ENCODE assay signal across 1 cellular context in the genomic region with DNA sequence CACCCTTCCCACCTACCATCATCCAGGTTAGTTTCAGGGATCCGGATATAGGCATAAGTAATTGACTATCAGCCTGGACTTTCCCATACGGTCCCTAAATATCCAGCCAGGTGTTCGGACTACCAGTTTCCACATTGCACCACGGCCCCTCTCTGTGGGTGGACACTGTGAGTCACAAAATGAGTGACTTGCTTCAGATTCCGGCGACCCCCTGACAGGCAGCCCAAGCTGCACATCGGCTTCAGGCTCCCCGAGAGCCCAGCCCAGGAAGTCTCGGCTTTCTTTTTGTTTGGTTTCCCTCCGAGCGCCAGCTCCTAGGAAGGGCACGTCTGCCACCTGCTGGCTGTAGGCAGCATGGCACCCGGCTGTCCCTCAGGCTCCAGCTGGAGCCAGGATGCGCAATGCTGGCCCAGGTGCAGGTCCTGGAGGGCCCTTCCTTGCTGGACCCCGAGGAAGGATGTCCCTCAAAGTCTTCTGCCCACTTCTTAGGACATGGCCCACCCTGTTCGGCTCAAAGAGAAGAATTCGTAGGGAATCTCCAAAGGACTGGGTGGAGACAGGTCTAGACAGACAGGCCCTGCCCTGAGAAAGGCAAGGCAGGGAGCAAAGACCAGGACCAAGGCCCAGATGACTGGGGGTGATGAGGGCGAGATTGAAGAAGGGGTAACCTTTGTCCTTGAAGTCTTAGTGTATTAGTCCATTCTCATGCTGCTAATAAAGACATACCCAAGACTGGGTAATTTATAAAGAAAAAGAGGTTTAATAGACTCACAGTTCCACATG.
TF ChIP-seq lines count a peak whose summit lies in the region.

No MANE protein-coding gene starts in this region.

TF ChIP-seq in HepG2, 621 proteins besides CTCF, POLR2A, EP300 and RAD21 (continued from another document and continues in another):
- TF ChIP-seq SUZ12 (IDR thresholded peaks at IDR 0.05; ENCODE audit: low read depth, low read length) (no peak), RFX5 (IDR thresholded peaks at IDR 0.05; ENCODE audit: low read depth, low read length) (no peak), KAT7 (CRISPR knock-in tag; IDR thresholded peaks at IDR 0.05; ENCODE audit: borderline replicate concordance) (no peak), PAX8 (CRISPR knock-in tag; IDR thresholded peaks at IDR 0.05; ENCODE audit: borderline replicate concordance) (no peak), MED8 (CRISPR knock-in tag; IDR thresholded peaks at IDR 0.05; ENCODE audit: insufficient replicate concordance) (no peak), ZNF644 (CRISPR knock-in tag; IDR thresholded peaks at IDR 0.05; ENCODE audit: low read depth) (no peak), ZBTB38 (CRISPR knock-in tag; IDR thresholded peaks at IDR 0.05) (0 out of 2 replicates have a peak, but pooled peaks have one; percentile 29), PLRG1 (conservative IDR thresholded peaks at IDR 0.05) (no peak), KLF15 (CRISPR knock-in tag; IDR thresholded peaks at IDR 0.05; ENCODE audit: borderline replicate concordance) (no peak), MAFK (conservative IDR thresholded peaks at IDR 0.05 in 1 of 2, IDR thresholded peaks at IDR 0.05 in 1 of 2; ENCODE audit: low read length in 2 of 2) (no peak), ZNF567 (CRISPR knock-in tag; IDR thresholded peaks at IDR 0.05; ENCODE audit: borderline replicate concordance) (no peak), NPAS2 (CRISPR knock-in tag; IDR thresholded peaks at IDR 0.05; ENCODE audit: borderline replicate concordance) (no peak), TMF1 (CRISPR knock-in tag; IDR thresholded peaks at IDR 0.05; ENCODE audit: low read depth) (no peak), ZNF253 (CRISPR knock-in tag; IDR thresholded peaks at IDR 0.05; ENCODE audit: borderline replicate concordance) (no peak), TAF1 (CRISPR knock-in tag; IDR thresholded peaks at IDR 0.05) (no peak), ZNF329 (CRISPR knock-in tag; IDR thresholded peaks at IDR 0.05; ENCODE audit: low read depth) (no peak), ZNF891 (CRISPR knock-in tag; IDR thresholded peaks at IDR 0.05) (peak; percentile 64; the same call in 1 of the 2 replicates), ELF3 (CRISPR knock-in tag; IDR thresholded peaks at IDR 0.05) (no peak), ZNF777 (CRISPR knock-in tag; IDR thresholded peaks at IDR 0.05) (no peak), ZNF556 (CRISPR knock-in tag; IDR thresholded peaks at IDR 0.05; ENCODE audit: borderline replicate concordance) (no peak), RBFOX2 (IDR thresholded peaks at IDR 0.05; ENCODE audit: low read depth, low read length) (no peak), RELA (CRISPR knock-in tag; IDR thresholded peaks at IDR 0.05) (no peak), HNRNPK (IDR thresholded peaks at IDR 0.05; ENCODE audit: low read depth, low read length, poor library complexity, severe bottlenecking) (no peak), MZF1 (CRISPR knock-in tag; IDR thresholded peaks at IDR 0.05; ENCODE audit: borderline replicate concordance) (no peak)
- TF ChIP-seq, protein P1, sequence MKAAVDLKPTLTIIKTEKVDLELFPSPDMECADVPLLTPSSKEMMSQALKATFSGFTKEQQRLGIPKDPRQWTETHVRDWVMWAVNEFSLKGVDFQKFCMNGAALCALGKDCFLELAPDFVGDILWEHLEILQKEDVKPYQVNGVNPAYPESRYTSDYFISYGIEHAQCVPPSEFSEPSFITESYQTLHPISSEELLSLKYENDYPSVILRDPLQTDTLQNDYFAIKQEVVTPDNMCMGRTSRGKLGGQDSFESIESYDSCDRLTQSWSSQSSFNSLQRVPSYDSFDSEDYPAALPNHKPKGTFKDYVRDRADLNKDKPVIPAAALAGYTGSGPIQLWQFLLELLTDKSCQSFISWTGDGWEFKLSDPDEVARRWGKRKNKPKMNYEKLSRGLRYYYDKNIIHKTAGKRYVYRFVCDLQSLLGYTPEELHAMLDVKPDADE (CRISPR knock-in tag; IDR thresholded peaks at IDR 0.05) = no peak
- TF ChIP-seq, protein P2, sequence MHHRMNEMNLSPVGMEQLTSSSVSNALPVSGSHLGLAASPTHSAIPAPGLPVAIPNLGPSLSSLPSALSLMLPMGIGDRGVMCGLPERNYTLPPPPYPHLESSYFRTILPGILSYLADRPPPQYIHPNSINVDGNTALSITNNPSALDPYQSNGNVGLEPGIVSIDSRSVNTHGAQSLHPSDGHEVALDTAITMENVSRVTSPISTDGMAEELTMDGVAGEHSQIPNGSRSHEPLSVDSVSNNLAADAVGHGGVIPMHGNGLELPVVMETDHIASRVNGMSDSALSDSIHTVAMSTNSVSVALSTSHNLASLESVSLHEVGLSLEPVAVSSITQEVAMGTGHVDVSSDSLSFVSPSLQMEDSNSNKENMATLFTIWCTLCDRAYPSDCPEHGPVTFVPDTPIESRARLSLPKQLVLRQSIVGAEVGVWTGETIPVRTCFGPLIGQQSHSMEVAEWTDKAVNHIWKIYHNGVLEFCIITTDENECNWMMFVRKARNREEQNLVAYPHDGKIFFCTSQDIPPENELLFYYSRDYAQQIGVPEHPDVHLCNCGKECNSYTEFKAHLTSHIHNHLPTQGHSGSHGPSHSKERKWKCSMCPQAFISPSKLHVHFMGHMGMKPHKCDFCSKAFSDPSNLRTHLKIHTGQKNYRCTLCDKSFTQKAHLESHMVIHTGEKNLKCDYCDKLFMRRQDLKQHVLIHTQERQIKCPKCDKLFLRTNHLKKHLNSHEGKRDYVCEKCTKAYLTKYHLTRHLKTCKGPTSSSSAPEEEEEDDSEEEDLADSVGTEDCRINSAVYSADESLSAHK (CRISPR knock-in tag; IDR thresholded peaks at IDR 0.05; ENCODE audit: borderline replicate concordance) = no peak
- TF ChIP-seq, protein P3, sequence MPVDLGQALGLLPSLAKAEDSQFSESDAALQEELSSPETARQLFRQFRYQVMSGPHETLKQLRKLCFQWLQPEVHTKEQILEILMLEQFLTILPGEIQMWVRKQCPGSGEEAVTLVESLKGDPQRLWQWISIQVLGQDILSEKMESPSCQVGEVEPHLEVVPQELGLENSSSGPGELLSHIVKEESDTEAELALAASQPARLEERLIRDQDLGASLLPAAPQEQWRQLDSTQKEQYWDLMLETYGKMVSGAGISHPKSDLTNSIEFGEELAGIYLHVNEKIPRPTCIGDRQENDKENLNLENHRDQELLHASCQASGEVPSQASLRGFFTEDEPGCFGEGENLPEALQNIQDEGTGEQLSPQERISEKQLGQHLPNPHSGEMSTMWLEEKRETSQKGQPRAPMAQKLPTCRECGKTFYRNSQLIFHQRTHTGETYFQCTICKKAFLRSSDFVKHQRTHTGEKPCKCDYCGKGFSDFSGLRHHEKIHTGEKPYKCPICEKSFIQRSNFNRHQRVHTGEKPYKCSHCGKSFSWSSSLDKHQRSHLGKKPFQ (CRISPR knock-in tag; IDR thresholded peaks at IDR 0.05; ENCODE audit: insufficient replicate concordance) = no peak
- TF ChIP-seq, protein P4, sequence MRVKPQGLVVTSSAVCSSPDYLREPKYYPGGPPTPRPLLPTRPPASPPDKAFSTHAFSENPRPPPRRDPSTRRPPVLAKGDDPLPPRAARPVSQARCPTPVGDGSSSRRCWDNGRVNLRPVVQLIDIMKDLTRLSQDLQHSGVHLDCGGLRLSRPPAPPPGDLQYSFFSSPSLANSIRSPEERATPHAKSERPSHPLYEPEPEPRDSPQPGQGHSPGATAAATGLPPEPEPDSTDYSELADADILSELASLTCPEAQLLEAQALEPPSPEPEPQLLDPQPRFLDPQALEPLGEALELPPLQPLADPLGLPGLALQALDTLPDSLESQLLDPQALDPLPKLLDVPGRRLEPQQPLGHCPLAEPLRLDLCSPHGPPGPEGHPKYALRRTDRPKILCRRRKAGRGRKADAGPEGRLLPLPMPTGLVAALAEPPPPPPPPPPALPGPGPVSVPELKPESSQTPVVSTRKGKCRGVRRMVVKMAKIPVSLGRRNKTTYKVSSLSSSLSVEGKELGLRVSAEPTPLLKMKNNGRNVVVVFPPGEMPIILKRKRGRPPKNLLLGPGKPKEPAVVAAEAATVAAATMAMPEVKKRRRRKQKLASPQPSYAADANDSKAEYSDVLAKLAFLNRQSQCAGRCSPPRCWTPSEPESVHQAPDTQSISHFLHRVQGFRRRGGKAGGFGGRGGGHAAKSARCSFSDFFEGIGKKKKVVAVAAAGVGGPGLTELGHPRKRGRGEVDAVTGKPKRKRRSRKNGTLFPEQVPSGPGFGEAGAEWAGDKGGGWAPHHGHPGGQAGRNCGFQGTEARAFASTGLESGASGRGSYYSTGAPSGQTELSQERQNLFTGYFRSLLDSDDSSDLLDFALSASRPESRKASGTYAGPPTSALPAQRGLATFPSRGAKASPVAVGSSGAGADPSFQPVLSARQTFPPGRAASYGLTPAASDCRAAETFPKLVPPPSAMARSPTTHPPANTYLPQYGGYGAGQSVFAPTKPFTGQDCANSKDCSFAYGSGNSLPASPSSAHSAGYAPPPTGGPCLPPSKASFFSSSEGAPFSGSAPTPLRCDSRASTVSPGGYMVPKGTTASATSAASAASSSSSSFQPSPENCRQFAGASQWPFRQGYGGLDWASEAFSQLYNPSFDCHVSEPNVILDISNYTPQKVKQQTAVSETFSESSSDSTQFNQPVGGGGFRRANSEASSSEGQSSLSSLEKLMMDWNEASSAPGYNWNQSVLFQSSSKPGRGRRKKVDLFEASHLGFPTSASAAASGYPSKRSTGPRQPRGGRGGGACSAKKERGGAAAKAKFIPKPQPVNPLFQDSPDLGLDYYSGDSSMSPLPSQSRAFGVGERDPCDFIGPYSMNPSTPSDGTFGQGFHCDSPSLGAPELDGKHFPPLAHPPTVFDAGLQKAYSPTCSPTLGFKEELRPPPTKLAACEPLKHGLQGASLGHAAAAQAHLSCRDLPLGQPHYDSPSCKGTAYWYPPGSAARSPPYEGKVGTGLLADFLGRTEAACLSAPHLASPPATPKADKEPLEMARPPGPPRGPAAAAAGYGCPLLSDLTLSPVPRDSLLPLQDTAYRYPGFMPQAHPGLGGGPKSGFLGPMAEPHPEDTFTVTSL (CRISPR knock-in tag; IDR thresholded peaks at IDR 0.05; ENCODE audit: borderline replicate concordance) = no peak
- TF ChIP-seq, protein P5, sequence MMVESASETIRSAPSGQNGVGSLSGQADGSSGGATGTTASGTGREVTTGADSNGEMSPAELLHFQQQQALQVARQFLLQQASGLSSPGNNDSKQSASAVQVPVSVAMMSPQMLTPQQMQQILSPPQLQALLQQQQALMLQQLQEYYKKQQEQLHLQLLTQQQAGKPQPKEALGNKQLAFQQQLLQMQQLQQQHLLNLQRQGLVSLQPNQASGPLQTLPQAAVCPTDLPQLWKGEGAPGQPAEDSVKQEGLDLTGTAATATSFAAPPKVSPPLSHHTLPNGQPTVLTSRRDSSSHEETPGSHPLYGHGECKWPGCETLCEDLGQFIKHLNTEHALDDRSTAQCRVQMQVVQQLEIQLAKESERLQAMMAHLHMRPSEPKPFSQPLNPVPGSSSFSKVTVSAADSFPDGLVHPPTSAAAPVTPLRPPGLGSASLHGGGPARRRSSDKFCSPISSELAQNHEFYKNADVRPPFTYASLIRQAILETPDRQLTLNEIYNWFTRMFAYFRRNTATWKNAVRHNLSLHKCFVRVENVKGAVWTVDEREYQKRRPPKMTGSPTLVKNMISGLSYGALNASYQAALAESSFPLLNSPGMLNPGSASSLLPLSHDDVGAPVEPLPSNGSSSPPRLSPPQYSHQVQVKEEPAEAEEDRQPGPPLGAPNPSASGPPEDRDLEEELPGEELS (CRISPR knock-in tag; IDR thresholded peaks at IDR 0.05) = no peak
- TF ChIP-seq, protein P6, sequence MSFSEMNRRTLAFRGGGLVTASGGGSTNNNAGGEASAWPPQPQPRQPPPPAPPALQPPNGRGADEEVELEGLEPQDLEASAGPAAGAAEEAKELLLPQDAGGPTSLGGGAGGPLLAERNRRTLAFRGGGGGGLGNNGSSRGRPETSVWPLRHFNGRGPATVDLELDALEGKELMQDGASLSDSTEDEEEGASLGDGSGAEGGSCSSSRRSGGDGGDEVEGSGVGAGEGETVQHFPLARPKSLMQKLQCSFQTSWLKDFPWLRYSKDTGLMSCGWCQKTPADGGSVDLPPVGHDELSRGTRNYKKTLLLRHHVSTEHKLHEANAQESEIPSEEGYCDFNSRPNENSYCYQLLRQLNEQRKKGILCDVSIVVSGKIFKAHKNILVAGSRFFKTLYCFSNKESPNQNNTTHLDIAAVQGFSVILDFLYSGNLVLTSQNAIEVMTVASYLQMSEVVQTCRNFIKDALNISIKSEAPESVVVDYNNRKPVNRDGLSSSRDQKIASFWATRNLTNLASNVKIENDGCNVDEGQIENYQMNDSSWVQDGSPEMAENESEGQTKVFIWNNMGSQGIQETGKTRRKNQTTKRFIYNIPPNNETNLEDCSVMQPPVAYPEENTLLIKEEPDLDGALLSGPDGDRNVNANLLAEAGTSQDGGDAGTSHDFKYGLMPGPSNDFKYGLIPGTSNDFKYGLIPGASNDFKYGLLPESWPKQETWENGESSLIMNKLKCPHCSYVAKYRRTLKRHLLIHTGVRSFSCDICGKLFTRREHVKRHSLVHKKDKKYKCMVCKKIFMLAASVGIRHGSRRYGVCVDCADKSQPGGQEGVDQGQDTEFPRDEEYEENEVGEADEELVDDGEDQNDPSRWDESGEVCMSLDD (CRISPR knock-in tag; IDR thresholded peaks at IDR 0.05; ENCODE audit: borderline replicate concordance) = no peak
- TF ChIP-seq, protein P7, sequence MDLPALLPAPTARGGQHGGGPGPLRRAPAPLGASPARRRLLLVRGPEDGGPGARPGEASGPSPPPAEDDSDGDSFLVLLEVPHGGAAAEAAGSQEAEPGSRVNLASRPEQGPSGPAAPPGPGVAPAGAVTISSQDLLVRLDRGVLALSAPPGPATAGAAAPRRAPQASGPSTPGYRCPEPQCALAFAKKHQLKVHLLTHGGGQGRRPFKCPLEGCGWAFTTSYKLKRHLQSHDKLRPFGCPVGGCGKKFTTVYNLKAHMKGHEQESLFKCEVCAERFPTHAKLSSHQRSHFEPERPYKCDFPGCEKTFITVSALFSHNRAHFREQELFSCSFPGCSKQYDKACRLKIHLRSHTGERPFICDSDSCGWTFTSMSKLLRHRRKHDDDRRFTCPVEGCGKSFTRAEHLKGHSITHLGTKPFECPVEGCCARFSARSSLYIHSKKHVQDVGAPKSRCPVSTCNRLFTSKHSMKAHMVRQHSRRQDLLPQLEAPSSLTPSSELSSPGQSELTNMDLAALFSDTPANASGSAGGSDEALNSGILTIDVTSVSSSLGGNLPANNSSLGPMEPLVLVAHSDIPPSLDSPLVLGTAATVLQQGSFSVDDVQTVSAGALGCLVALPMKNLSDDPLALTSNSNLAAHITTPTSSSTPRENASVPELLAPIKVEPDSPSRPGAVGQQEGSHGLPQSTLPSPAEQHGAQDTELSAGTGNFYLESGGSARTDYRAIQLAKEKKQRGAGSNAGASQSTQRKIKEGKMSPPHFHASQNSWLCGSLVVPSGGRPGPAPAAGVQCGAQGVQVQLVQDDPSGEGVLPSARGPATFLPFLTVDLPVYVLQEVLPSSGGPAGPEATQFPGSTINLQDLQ (CRISPR knock-in tag; IDR thresholded peaks at IDR 0.05) = no peak
